Comparison of ENCODE assay signal across 8 cellular contexts in genomic region chr11:11787305-11788066, GRCh38. TPM values are rescaled to one million over a fixed set of nuclear protein-coding genes. Genes with fewer than 3 reads are reported as not detected.
A peak's percentile ranks its signal among the peaks of the same experiment; 100 is the strongest.
DNase-seq lines count a peak whose midpoint lies in the region; ATAC-seq and TF ChIP-seq lines count a peak whose summit lies in the region.

No MANE protein-coding gene starts in this region.

- no peaks in the 10 kb centered on the region for H3K9me3 ChIP-seq in Karpas-422 (ENCODE audit: low read length)
- H3K9me3 ChIP-seq in thyroid gland = no peaks in the 10 kb centered on the region

- ATAC-seq in GM18867 (IDR thresholded peaks at IDR 0.05; ENCODE audit: unreplicated experiment) (peak; percentile 81), omental fat pad (ENCODE audit: low FRiP score) (peak; percentile 73)

- H3K27me3 ChIP-seq in Karpas-422 (ENCODE audit: low read length) (no peaks in the 10 kb centered on the region; the same call in 1 of the 2 replicates), thyroid gland (no peaks in the 10 kb centered on the region)

- no peak overlapping the region for H3K4me2 ChIP-seq in Karpas-422 (ENCODE audit: low read depth, low read length, poor library complexity, severe bottlenecking)

- no peaks in the 10 kb centered on the region for H3K4me1 Mint-ChIP-seq in activated T-helper 1 cell treated with anti-CD3 and anti-CD28 coated beads, Interleukin-12 subunit alpha, Interleukin-12 subunit beta, Interleukin-2, Interleukin-4 antibody, amounts not matched to agents 30 ng/mL and 10 ng/mL and 1 ng/mL, durations not matched to agents 14 hours and 24 hours and 36 hours (ENCODE audit: low read depth)

- no peaks in the 10 kb centered on the region for H3K79me2 ChIP-seq in Karpas-422 (ENCODE audit: low read length)

- H3K36me3 Mint-ChIP-seq in activated T-helper 1 cell treated with anti-CD3 and anti-CD28 coated beads, Interleukin-12 subunit alpha, Interleukin-12 subunit beta, Interleukin-2, Interleukin-4 antibody, amounts not matched to agents 30 ng/mL and 10 ng/mL and 1 ng/mL, durations not matched to agents 14 hours and 24 hours and 36 hours (ENCODE audit: low read depth) = no peaks in the 10 kb centered on the region

- H3K4me3 ChIP-seq in AG04449 (ENCODE audit: low read depth, low read length) (no peak overlapping the region), Karpas-422 (ENCODE audit: low read length) (no peak overlapping the region), fibroblast of villous mesenchyme (ENCODE audit: low read depth, low read length) (no peak overlapping the region), thyroid gland (replicated peaks in 1 of 3) (no peak overlapping the region)

- H3K9me3 Mint-ChIP-seq in activated T-helper 1 cell treated with anti-CD3 and anti-CD28 coated beads, Interleukin-12 subunit alpha, Interleukin-12 subunit beta, Interleukin-2, Interleukin-4 antibody, amounts not matched to agents 30 ng/mL and 10 ng/mL and 1 ng/mL, durations not matched to agents 14 hours and 24 hours and 36 hours = no peaks in the 10 kb centered on the region

- no peak overlapping the region for H3K9ac ChIP-seq in Karpas-422 (ENCODE audit: low read length)

- no peaks in the 10 kb centered on the region for H3K9me2 ChIP-seq in Karpas-422 (replicated peaks; ENCODE audit: insufficient read depth, low read length)

- no peaks in the 10 kb centered on the region for H4K20me1 ChIP-seq in Karpas-422 (ENCODE audit: insufficient read depth, low read depth, low read length)

- peaks cover 20% of the 10 kb centered on the region for H3K27me3 Mint-ChIP-seq in activated T-helper 1 cell treated with anti-CD3 and anti-CD28 coated beads, Interleukin-12 subunit alpha, Interleukin-12 subunit beta, Interleukin-2, Interleukin-4 antibody, amounts not matched to agents 30 ng/mL and 10 ng/mL and 1 ng/mL, durations not matched to agents 14 hours and 24 hours and 36 hours (ENCODE audit: insufficient read depth)

- intact Hi-C loops in activated T-helper 1 cell treated with anti-CD3 and anti-CD28 coated beads, Interleukin-12 subunit alpha, Interleukin-12 subunit beta, Interleukin-2, Interleukin-4 antibody, amounts not matched to agents 30 ng/mL and 10 ng/mL and 1 ng/mL, durations not matched to agents 14 hours and 24 hours and 36 hours (cut with micrococcal nuclease) = loop anchor here (1.0 to 10.0 kb wide), 6 partner anchors 257 to 995 kb away; no protein-coding TSS in a partner anchor
- intact Hi-C loops in thyroid gland (cut with DNase I) = loop anchor here (2.0 to 10.0 kb wide), 4 partner anchors 165 to 993 kb away; partner anchors contain the start of gene GALNT18

- H3K27ac Mint-ChIP-seq in activated T-helper 1 cell treated with anti-CD3 and anti-CD28 coated beads, Interleukin-12 subunit alpha, Interleukin-12 subunit beta, Interleukin-2, Interleukin-4 antibody, amounts not matched to agents 30 ng/mL and 10 ng/mL and 1 ng/mL, durations not matched to agents 14 hours and 24 hours and 36 hours = no peak overlapping the region

- POLR2A ChIA-PET in AG04449 (lab: Yijun Ruan, JAX) = interaction anchor here (0.6 kb wide), 1 partner anchor 977 kb away, joined by 5 read pairs; no protein-coding TSS in a partner anchor

- WGBS in thyroid gland, 2 donors = 72% methylated on average over 7 of the region's 7 CpGs

- H3K4me1 ChIP-seq in Karpas-422 (ENCODE audit: low read length) (no peaks in the 10 kb centered on the region), thyroid gland (no peaks in the 10 kb centered on the region)

- H2AFZ ChIP-seq in Karpas-422 (ENCODE audit: low read length) = no peak overlapping the region

- TF ChIP-seq CTCF in AG04449 (IDR thresholded peaks at IDR 0.05; ENCODE audit: insufficient read depth, low read length, missing control alignments) = peak; percentile 64
- TF ChIP-seq CTCF in fibroblast of villous mesenchyme (IDR thresholded peaks at IDR 0.05; ENCODE audit: insufficient read depth, low read depth, low read length) = peak; percentile 86
- peak in 1 of 3 donors; percentile 54 for TF ChIP-seq CTCF in omental fat pad (IDR thresholded peaks at IDR 0.05)
- TF ChIP-seq CTCF in thyroid gland (IDR thresholded peaks at IDR 0.05) = peak; percentile 65 to 94 (median 88)

- H3K27ac ChIP-seq in Karpas-422 (ENCODE audit: low read length) (no peak overlapping the region), thyroid gland (no peak overlapping the region)

- TF ChIP-seq POLR2A in thyroid gland (IDR thresholded peaks at IDR 0.05) = no peak

- CTCF ChIA-PET in AG04449 (lab: Yijun Ruan, JAX) = interaction anchor here (0.6 to 4.7 kb wide), 94 partner anchors 8 to 1037 kb away, joined by 3 to 189 read pairs (median 4); partner anchors contain the start of genes CTR9, GALNT18 and ZBED5

- H3K36me3 ChIP-seq in Karpas-422 (ENCODE audit: insufficient read depth, low read length) (no peaks in the 10 kb centered on the region), thyroid gland (no peaks in the 10 kb centered on the region)

- DNase-seq in AG04449 (ENCODE audit: low read depth, low spot score) = no peak
- peak; percentile 88 for DNase-seq in Karpas-422
- peak; percentile 63 for DNase-seq in RPMI8226
- DNase-seq in activated T-helper 1 cell treated with anti-CD3 and anti-CD28 coated beads, Interleukin-12 subunit alpha, Interleukin-12 subunit beta, Interleukin-2, Interleukin-4 antibody, amounts not matched to agents 30 ng/mL and 10 ng/mL and 1 ng/mL, durations not matched to agents 14 hours and 24 hours and 36 hours (ENCODE audit: low spot score) = peak; percentile 36
- peak; percentile 76 for DNase-seq in fibroblast of villous mesenchyme (ENCODE audit: low read depth)
- DNase-seq in omental fat pad (ENCODE audit: low spot score) = peak; percentile 59
- peak; percentile 74 to 82 for DNase-seq in thyroid gland

- H3K4me3 Mint-ChIP-seq in activated T-helper 1 cell treated with anti-CD3 and anti-CD28 coated beads, Interleukin-12 subunit alpha, Interleukin-12 subunit beta, Interleukin-2, Interleukin-4 antibody, amounts not matched to agents 30 ng/mL and 10 ng/mL and 1 ng/mL, durations not matched to agents 14 hours and 24 hours and 36 hours = no peak overlapping the region

RNA-seq across cellular contexts. Expression of gene USP47, which starts 54.3 kb away (rescaled TPM):
- total RNA-seq in Karpas-422 (2014; rRNA removed; shearing (Covaris generic); ENCODE audit: low replicate concordance) = 47.8 and 61.2 TPM in 2 replicates
- 52.0 and 54.8 TPM in 2 replicates for total RNA-seq in activated T-helper 1 cell treated with anti-CD3 and anti-CD28 coated beads, Interleukin-12 subunit alpha, Interleukin-12 subunit beta, Interleukin-2, Interleukin-4 antibody, amounts not matched to agents 30 ng/mL and 10 ng/mL and 1 ng/mL, durations not matched to agents 14 hours and 24 hours and 36 hours
- total RNA-seq in fibroblast of villous mesenchyme = 93.4 and 116 TPM in 2 replicates
- total RNA-seq in omental fat pad = 10 to 100 TPM; 61.0 to 83.3 (median 72.8) TPM
- 100 to 1,000 TPM in 1 of 4 donors, 10 to 100 TPM in 3; 85.2 to 154 (median 94.5) TPM for total RNA-seq in thyroid gland
